Comparison of ENCODE assay signal across 8 cellular contexts in the genomic region with DNA sequence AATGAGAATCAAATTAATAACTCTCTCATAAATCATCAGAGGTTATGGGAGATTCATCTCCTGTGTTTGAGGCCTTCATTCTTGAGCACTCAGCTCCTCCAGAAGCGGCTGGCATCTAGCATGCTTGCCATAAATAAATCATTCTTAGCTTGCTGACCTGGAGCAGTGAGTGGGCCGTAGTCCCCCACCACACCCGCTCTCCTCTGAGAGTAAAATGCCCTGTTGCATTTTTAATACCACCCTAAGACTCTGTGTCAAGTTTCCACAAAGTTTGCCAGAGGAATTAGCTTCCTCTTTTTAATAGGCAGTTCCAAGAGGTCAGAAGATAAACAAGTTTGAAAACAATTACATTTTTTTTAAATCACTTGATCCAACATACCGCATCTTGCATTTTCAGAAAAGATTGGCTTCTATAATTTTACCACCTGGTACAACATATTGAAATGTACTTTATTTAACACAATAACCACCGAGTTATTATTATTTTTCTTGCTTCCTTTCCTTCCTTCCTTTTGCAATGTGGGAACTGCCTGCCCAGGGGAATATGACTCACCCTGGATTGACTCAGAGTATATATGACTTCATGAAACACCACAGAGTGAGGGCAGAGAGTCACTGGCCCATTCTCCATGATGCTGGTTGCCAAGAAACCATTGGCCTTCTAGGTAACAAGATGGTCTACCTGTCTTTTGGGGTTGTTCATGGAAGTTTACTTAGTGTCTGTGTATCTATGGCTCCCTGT. TPM values are rescaled to one million over a fixed set of nuclear protein-coding genes. Genes with fewer than 3 reads are reported as not detected.
DNase-seq lines count a peak whose midpoint lies in the region; ATAC-seq and TF ChIP-seq lines count a peak whose summit lies in the region.

No MANE protein-coding gene starts in this region.

- intact Hi-C loops in vagina (cut with DNase I): no loop called here

- H3K27ac ChIP-seq in vagina: peak overlapping the region; percentile 63

- peak; percentile 33 for DNase-seq in stimulated activated CD4-positive, alpha-beta T cell treated with anti-CD3 and anti-CD28 coated beads, Interleukin-15, amount 100 ng/mL, for 24 hours
- no peak for DNase-seq in stimulated activated CD4-positive, alpha-beta T cell treated with anti-CD3 and anti-CD28 coated beads, Interleukin-12 subunit alpha, Interleukin-12 subunit beta, amount 100 ng/mL, for 4 hours
- peak; percentile 79 for DNase-seq in astrocyte of the cerebellum (ENCODE audit: low read depth)
- peak; percentile 38 for DNase-seq in left kidney (ENCODE audit: low read depth, low spot score)
- no peak for DNase-seq in vagina (ENCODE audit: extremely low spot score in 2 of 2)

- H3K9me3 ChIP-seq in vagina: no peaks in the 10 kb centered on the region

- H3K27me3 ChIP-seq in vagina: no peaks in the 10 kb centered on the region

- H3K36me3 ChIP-seq in vagina: no peaks in the 10 kb centered on the region

- H3K4me3 ChIP-seq in astrocyte of the cerebellum (ENCODE audit: low read depth, low read length) (no peak overlapping the region), vagina (no peak overlapping the region)

- ATAC-seq in GM18873 (IDR thresholded peaks at IDR 0.05; ENCODE audit: low FRiP score, unreplicated experiment) (no peak), GM18502 (IDR thresholded peaks at IDR 0.05; ENCODE audit: poor library complexity, unreplicated experiment) (no peak), GM18870 (IDR thresholded peaks at IDR 0.05; ENCODE audit: unreplicated experiment) (no peak)

- TF ChIP-seq POLR2A in vagina (IDR thresholded peaks at IDR 0.05): no peak

- TF ChIP-seq CTCF in astrocyte of the cerebellum (IDR thresholded peaks at IDR 0.05; ENCODE audit: low read depth, low read length, missing control alignments) (no peak), vagina (IDR thresholded peaks at IDR 0.05) (no peak)

- peaks cover 18% of the 10 kb centered on the region for H3K4me1 ChIP-seq in vagina

- in situ Hi-C loops in astrocyte of the cerebellum (cut with HindIII; ENCODE audit: low sequenced_read_pairs): no loop called here

RNA-seq across cellular contexts. Expression of gene CLIC5, which starts 29.4 kb away (rescaled TPM):
- 3.4 TPM for total RNA-seq in vagina

Comparison
In these comparisons a context has a peak if more than half of its experiments do, and no peak if none do; other contexts are left out.
1. DNase-seq: peak in stimulated activated CD4-positive, alpha-beta T cell treated with anti-CD3 and anti-CD28 coated beads, Interleukin-15, amount 100 ng/mL, for 24 hours (single experiment), astrocyte of the cerebellum (single experiment) and left kidney (single experiment); none in stimulated activated CD4-positive, alpha-beta T cell treated with anti-CD3 and anti-CD28 coated beads, Interleukin-12 subunit alpha, Interleukin-12 subunit beta, amount 100 ng/mL, for 4 hours (single experiment) and vagina (0 of 2).